ENCODE assay signal across 8 cellular contexts in genomic region chr1:200254602-200255001, GRCh38.
DNase-seq lines count a peak whose midpoint lies in the region; ATAC-seq and TF ChIP-seq lines count a peak whose summit lies in the region.
"Not testable (repeated sequence)": the region's sequence is repeated elsewhere in the genome, so short reads cannot be mapped to it uniquely, and the experiment has no call there.

No MANE protein-coding gene starts in this region.

- H3K36me3 Mint-ChIP-seq in activated T-helper 1 cell treated with anti-CD3 and anti-CD28 coated beads, Interleukin-12 subunit alpha, Interleukin-12 subunit beta, Interleukin-2, Interleukin-4 antibody, amounts not matched to agents 30 ng/mL and 10 ng/mL and 1 ng/mL, durations not matched to agents 14 hours and 24 hours and 36 hours (ENCODE audit: low read depth); stimulated activated effector memory CD8-positive, alpha-beta T cell treated with anti-CD3 and anti-CD28 coated beads, Interleukin-12 subunit alpha, Interleukin-12 subunit beta, amount 100 ng/mL, for 72 hours: not testable (repeated sequence)

- H3K9me3 ChIP-seq in HEK293 (ENCODE audit: control insufficient read depth, insufficient read depth, low read depth, low read length): not testable (repeated sequence)

- not testable (repeated sequence) for H3K27ac ChIP-seq in HEK293 (ENCODE audit: extremely low read depth, low read depth, low read length)

- H3K4me1 Mint-ChIP-seq in activated T-helper 1 cell treated with anti-CD3 and anti-CD28 coated beads, Interleukin-12 subunit alpha, Interleukin-12 subunit beta, Interleukin-2, Interleukin-4 antibody, amounts not matched to agents 30 ng/mL and 10 ng/mL and 1 ng/mL, durations not matched to agents 14 hours and 24 hours and 36 hours (ENCODE audit: low read depth): peaks cover 29% of the 10 kb centered on the region
- H3K4me1 Mint-ChIP-seq in stimulated activated effector memory CD8-positive, alpha-beta T cell treated with anti-CD3 and anti-CD28 coated beads, Interleukin-12 subunit alpha, Interleukin-12 subunit beta, amount 100 ng/mL, for 72 hours: peaks cover 19% of the 10 kb centered on the region

- in situ Hi-C loops in Caki2 (cut with HindIII; ENCODE audit: low pct_unique_long_range_greater_than_20kb, low sequenced_read_pairs): not testable (repeated sequence)

- intact Hi-C loops in activated T-helper 1 cell treated with anti-CD3 and anti-CD28 coated beads, Interleukin-12 subunit alpha, Interleukin-12 subunit beta, Interleukin-2, Interleukin-4 antibody, amounts not matched to agents 30 ng/mL and 10 ng/mL and 1 ng/mL, durations not matched to agents 14 hours and 24 hours and 36 hours (cut with micrococcal nuclease): loop anchor here (1.0 to 5.0 kb wide), 8 partner anchors 8 to 312 kb away; partner anchors contain the start of gene ZNF281

- DNase-seq in Caki2 (ENCODE audit: low read depth): peak; percentile 85
- DNase-seq in NCI-H2029 (lab: John Stamatoyannopoulos, UW): peak; percentile 73
- peak; percentile 69 for DNase-seq in RPMI7951 (ENCODE audit: low read depth)
- not testable (repeated sequence) for DNase-seq in activated T-helper 1 cell treated with anti-CD3 and anti-CD28 coated beads, Interleukin-12 subunit alpha, Interleukin-12 subunit beta, Interleukin-2, Interleukin-4 antibody, amounts not matched to agents 30 ng/mL and 10 ng/mL and 1 ng/mL, durations not matched to agents 14 hours and 24 hours and 36 hours (ENCODE audit: low spot score)
- peak; percentile 37 for DNase-seq in fibroblast of gingiva (ENCODE audit: low read depth)
- peak; percentile 33 for DNase-seq in left kidney (ENCODE audit: low read depth, low spot score)
- DNase-seq in stimulated activated effector memory CD8-positive, alpha-beta T cell treated with anti-CD3 and anti-CD28 coated beads, Interleukin-12 subunit alpha, Interleukin-12 subunit beta, amount 100 ng/mL, for 72 hours (ENCODE audit: low spot score in 2 of 2): peak in 1 of 2 donors; percentile 53

- H3K9me3 Mint-ChIP-seq in activated T-helper 1 cell treated with anti-CD3 and anti-CD28 coated beads, Interleukin-12 subunit alpha, Interleukin-12 subunit beta, Interleukin-2, Interleukin-4 antibody, amounts not matched to agents 30 ng/mL and 10 ng/mL and 1 ng/mL, durations not matched to agents 14 hours and 24 hours and 36 hours; stimulated activated effector memory CD8-positive, alpha-beta T cell treated with anti-CD3 and anti-CD28 coated beads, Interleukin-12 subunit alpha, Interleukin-12 subunit beta, amount 100 ng/mL, for 72 hours: not testable (repeated sequence)

- not testable (repeated sequence) for H3K4me3 Mint-ChIP-seq in activated T-helper 1 cell treated with anti-CD3 and anti-CD28 coated beads, Interleukin-12 subunit alpha, Interleukin-12 subunit beta, Interleukin-2, Interleukin-4 antibody, amounts not matched to agents 30 ng/mL and 10 ng/mL and 1 ng/mL, durations not matched to agents 14 hours and 24 hours and 36 hours; stimulated activated effector memory CD8-positive, alpha-beta T cell treated with anti-CD3 and anti-CD28 coated beads, Interleukin-12 subunit alpha, Interleukin-12 subunit beta, amount 100 ng/mL, for 72 hours

- not testable (repeated sequence) for H3K4me1 ChIP-seq in HEK293 (ENCODE audit: control insufficient read depth, insufficient read depth, low read length)

- peak overlapping the region; percentile 36 for H3K27ac Mint-ChIP-seq in activated T-helper 1 cell treated with anti-CD3 and anti-CD28 coated beads, Interleukin-12 subunit alpha, Interleukin-12 subunit beta, Interleukin-2, Interleukin-4 antibody, amounts not matched to agents 30 ng/mL and 10 ng/mL and 1 ng/mL, durations not matched to agents 14 hours and 24 hours and 36 hours
- peak overlapping the region; percentile 15 for H3K27ac Mint-ChIP-seq in stimulated activated effector memory CD8-positive, alpha-beta T cell treated with anti-CD3 and anti-CD28 coated beads, Interleukin-12 subunit alpha, Interleukin-12 subunit beta, amount 100 ng/mL, for 72 hours

- ATAC-seq in stimulated activated effector memory CD8-positive, alpha-beta T cell treated with anti-CD3 and anti-CD28 coated beads, Interleukin-12 subunit alpha, Interleukin-12 subunit beta, amount 100 ng/mL, for 72 hours: peak; percentile 62

- POLR2A ChIA-PET in HEK293 (lab: Yijun Ruan, JAX): not testable (repeated sequence)

- H3K4me3 ChIP-seq in HEK293 (ENCODE audit: low read depth, low read length): not testable (repeated sequence)

- CTCF ChIA-PET in HEK293 (lab: Yijun Ruan, JAX): interaction anchor here (0.7 to 1.2 kb wide), 4 partner anchors 9 to 483 kb away, joined by 3 to 5 read pairs (median 3); no protein-coding TSS in a partner anchor

- not testable (repeated sequence) for H3K36me3 ChIP-seq in HEK293 (ENCODE audit: control insufficient read depth in 2 of 2, insufficient read depth in 1 of 2, low read length in 2 of 2)

- H3K27me3 Mint-ChIP-seq in activated T-helper 1 cell treated with anti-CD3 and anti-CD28 coated beads, Interleukin-12 subunit alpha, Interleukin-12 subunit beta, Interleukin-2, Interleukin-4 antibody, amounts not matched to agents 30 ng/mL and 10 ng/mL and 1 ng/mL, durations not matched to agents 14 hours and 24 hours and 36 hours (ENCODE audit: insufficient read depth): peaks cover 26% of the 10 kb centered on the region

- not testable (repeated sequence) for TF ChIP-seq CTCF in HEK293 (tag by site-specific recombination; IDR thresholded peaks at IDR 0.05)

TF ChIP-seq in HEK293, 187 proteins besides CTCF, POLR2A, EP300 and RAD21:
- 0 out of 2 replicates have a peak, but pooled peaks have one; percentile 38 for TF ChIP-seq ZNF18 (tag by site-specific recombination; IDR thresholded peaks at IDR 0.05)
